1 cellular context compared by ENCODE assay signal in genomic region chr10:110919971-110920881, GRCh38.
TF ChIP-seq lines count a peak whose summit lies in the region.

No MANE protein-coding gene starts in this region.

TF ChIP-seq in H1, 55 proteins besides CTCF, POLR2A, EP300 and RAD21:
- no peak for TF ChIP-seq JUND (IDR thresholded peaks at IDR 0.05; ENCODE audit: low read length)
- no peak for TF ChIP-seq CHD7 (IDR thresholded peaks at IDR 0.05; ENCODE audit: insufficient replicate concordance, low read length)
- TF ChIP-seq CEBPB (IDR thresholded peaks at IDR 0.05; ENCODE audit: low read depth, low read length) = no peak
- TF ChIP-seq TBP (IDR thresholded peaks at IDR 0.05; ENCODE audit: low read depth, low read length) = no peak
- TF ChIP-seq BACH1 (IDR thresholded peaks at IDR 0.05; ENCODE audit: low read length) = no peak
- no peak for TF ChIP-seq CREB1 (IDR thresholded peaks at IDR 0.05)
- TF ChIP-seq KDM4A (IDR thresholded peaks at IDR 0.05; ENCODE audit: low read depth, low read length, severe bottlenecking) = peak; percentile 40
- TF ChIP-seq SIN3A (conservative IDR thresholded peaks at IDR 0.05 in 1 of 2, IDR thresholded peaks at IDR 0.05 in 1 of 2; ENCODE audit: low read depth in 1 of 2, low read length in 2 of 2) = 0 out of 4 replicates have a peak, but pooled peaks have one; percentile 8 to 44
- TF ChIP-seq POLR2AphosphoS5 (IDR thresholded peaks at IDR 0.05; ENCODE audit: low read depth, low read length) = no peak
- TF ChIP-seq CHD1 (IDR thresholded peaks at IDR 0.05; ENCODE audit: low read depth, low read length) = no peak
- no peak for TF ChIP-seq MAFK (IDR thresholded peaks at IDR 0.05; ENCODE audit: low read depth, low read length)
- TF ChIP-seq EZH2 (IDR thresholded peaks at IDR 0.05; ENCODE audit: low read depth, low read length, severe bottlenecking) = no peak
- TF ChIP-seq RBBP5 (IDR thresholded peaks at IDR 0.05; ENCODE audit: borderline replicate concordance, low read depth, low read length) = peak; percentile 95
- peak; percentile 98 for TF ChIP-seq ASH2L (IDR thresholded peaks at IDR 0.05; ENCODE audit: low read length)
- TF ChIP-seq RXRA (IDR thresholded peaks at IDR 0.05; ENCODE audit: insufficient read depth, low read depth, low read length) = no peak
- TF ChIP-seq HDAC6 (IDR thresholded peaks at IDR 0.05; ENCODE audit: low read depth, low read length) = no peak
- TF ChIP-seq CTBP2 (IDR thresholded peaks at IDR 0.05; ENCODE audit: borderline replicate concordance, insufficient read depth, insufficient read length, low read length) = no peak
- no peak for TF ChIP-seq BCL11A (IDR thresholded peaks at IDR 0.05; ENCODE audit: low read depth in 2 of 2, low read length in 2 of 2)
- TF ChIP-seq KDM1A (IDR thresholded peaks at IDR 0.05; ENCODE audit: borderline replicate concordance, low read length) = peak; percentile 88; the same call in 1 of the 2 replicates
- no peak for TF ChIP-seq SUZ12 (IDR thresholded peaks at IDR 0.05; ENCODE audit: low read length)
- TF ChIP-seq KDM5A (IDR thresholded peaks at IDR 0.05; ENCODE audit: low read length) = no peak
- TF ChIP-seq CBX5 (IDR thresholded peaks at IDR 0.05; ENCODE audit: low read depth, low read length) = no peak
- TF ChIP-seq TAF1 (IDR thresholded peaks at IDR 0.05; ENCODE audit: low read depth, low read length) = no peak; the same call in 1 of the 2 replicates
- no peak for TF ChIP-seq NANOG (IDR thresholded peaks at IDR 0.05; ENCODE audit: insufficient read depth, low read depth, low read length, poor library complexity, severe bottlenecking)
- no peak for TF ChIP-seq TAF7 (optimal IDR thresholded peaks at IDR 0.05; ENCODE audit: borderline replicate concordance, low read depth, low read length)
- TF ChIP-seq NRF1 (IDR thresholded peaks at IDR 0.05; ENCODE audit: low read depth, low read length) = no peak
- no peak for TF ChIP-seq ZNF274 (IDR thresholded peaks at IDR 0.05; ENCODE audit: borderline replicate concordance, extremely low read depth, low read length)
